In the genomic region with DNA sequence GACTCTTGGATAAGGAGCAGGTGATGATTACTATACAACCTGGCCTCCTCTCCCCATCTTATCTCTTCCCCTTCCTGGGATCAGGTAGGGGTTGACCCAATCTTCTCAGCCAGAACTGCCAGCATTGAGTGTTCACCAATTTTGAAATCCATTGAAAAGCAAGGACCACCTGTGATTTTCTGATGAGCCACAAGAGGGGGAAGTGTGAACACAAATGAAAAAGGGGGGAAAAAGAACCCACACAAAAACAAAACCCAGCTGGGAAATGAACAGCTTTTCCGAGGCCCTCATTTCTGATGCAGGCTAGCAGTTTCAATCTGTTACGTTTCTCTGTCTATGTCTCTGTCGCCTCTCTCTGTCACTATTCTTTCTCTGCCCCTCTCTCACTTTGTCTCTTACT, we compare ENCODE assay signal across 1 cellular context.
TF ChIP-seq lines count a peak whose summit lies in the region.

No MANE protein-coding gene starts in this region.

TF ChIP-seq in WTC11, 78 proteins besides CTCF, POLR2A, EP300 and RAD21 (continued from another document):
- TF ChIP-seq, protein P1, sequence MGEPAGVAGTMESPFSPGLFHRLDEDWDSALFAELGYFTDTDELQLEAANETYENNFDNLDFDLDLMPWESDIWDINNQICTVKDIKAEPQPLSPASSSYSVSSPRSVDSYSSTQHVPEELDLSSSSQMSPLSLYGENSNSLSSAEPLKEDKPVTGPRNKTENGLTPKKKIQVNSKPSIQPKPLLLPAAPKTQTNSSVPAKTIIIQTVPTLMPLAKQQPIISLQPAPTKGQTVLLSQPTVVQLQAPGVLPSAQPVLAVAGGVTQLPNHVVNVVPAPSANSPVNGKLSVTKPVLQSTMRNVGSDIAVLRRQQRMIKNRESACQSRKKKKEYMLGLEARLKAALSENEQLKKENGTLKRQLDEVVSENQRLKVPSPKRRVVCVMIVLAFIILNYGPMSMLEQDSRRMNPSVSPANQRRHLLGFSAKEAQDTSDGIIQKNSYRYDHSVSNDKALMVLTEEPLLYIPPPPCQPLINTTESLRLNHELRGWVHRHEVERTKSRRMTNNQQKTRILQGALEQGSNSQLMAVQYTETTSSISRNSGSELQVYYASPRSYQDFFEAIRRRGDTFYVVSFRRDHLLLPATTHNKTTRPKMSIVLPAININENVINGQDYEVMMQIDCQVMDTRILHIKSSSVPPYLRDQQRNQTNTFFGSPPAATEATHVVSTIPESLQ (CRISPR knock-in tag; IDR thresholded peaks at IDR 0.05) = no peak
- no peak for TF ChIP-seq TP53 (CRISPR knock-in tag; IDR thresholded peaks at IDR 0.05)
- no peak for TF ChIP-seq CREB1 (CRISPR knock-in tag; IDR thresholded peaks at IDR 0.05)
